ENCODE assay signal across 9 cellular contexts in genomic region chr2:181106789-181107418, GRCh38.
DNase-seq lines count a peak whose midpoint lies in the region; ATAC-seq and TF ChIP-seq lines count a peak whose summit lies in the region.
"Had no signal": no experiment of that assay in that cellular context is flagged by ENCODE, and none has a peak within 500 bp of the region (broad histone marks: within the 10 kb centered on the region; RNA-seq: fewer than 3 reads in every experiment).

No MANE protein-coding gene starts in this region.

- H3K4me3 ChIP-seq in BLaER1 treated with 17β-estradiol and CSF1 and Interleukin-3, amounts not matched to agents 10 nM and 100 nM = no peak overlapping the region
- no peak overlapping the region for H3K4me3 ChIP-seq in foreskin fibroblast (ENCODE audit: low read depth in 1 of 2, low read length in 2 of 2)
- H3K4me3 ChIP-seq in upper lobe of left lung = no peak overlapping the region

- TF ChIP-seq CTCF in foreskin fibroblast (IDR thresholded peaks at IDR 0.05; ENCODE audit: low read depth, low read length) (no peak), upper lobe of left lung (IDR thresholded peaks at IDR 0.05) (no peak)

- no peak for TF ChIP-seq EP300 in upper lobe of left lung (IDR thresholded peaks at IDR 0.05)

- H3K9ac ChIP-seq in BLaER1 treated with 17β-estradiol and CSF1 and Interleukin-3, amounts not matched to agents 10 nM and 100 nM = 0 out of 22 replicates have a peak overlapping the region, but pooled peaks of 1 of the 11 experiments have one; percentile 15

- H3K27ac ChIP-seq in BLaER1 treated with 17β-estradiol and CSF1 and Interleukin-3, amounts not matched to agents 10 nM and 100 nM = peak overlapping the region in 2 of 11 experiments; percentile 13 to 18; a peak in 3 of 22 replicates
- H3K27ac ChIP-seq in upper lobe of left lung = no peak overlapping the region

- no peaks in the 10 kb centered on the region for H3K27me3 ChIP-seq in BLaER1 treated with 17β-estradiol and CSF1 and Interleukin-3, amounts not matched to agents 10 nM and 100 nM
- no peaks in the 10 kb centered on the region for H3K27me3 ChIP-seq in upper lobe of left lung

- TF ChIP-seq POLR2A in upper lobe of left lung (IDR thresholded peaks at IDR 0.05) = no peak

- ATAC-seq in HG03135 (IDR thresholded peaks at IDR 0.05; ENCODE audit: unreplicated experiment) (peak; percentile 99), upper lobe of left lung (ENCODE audit: low FRiP score in 2 of 2) (no peak)

- no peaks in the 10 kb centered on the region for H3K9me3 ChIP-seq in BLaER1 treated with 17β-estradiol and CSF1 and Interleukin-3, amounts not matched to agents 10 nM and 100 nM (replicated peaks in 1 of 11)
- no peaks in the 10 kb centered on the region for H3K9me3 ChIP-seq in upper lobe of left lung

- H3K4me2 ChIP-seq in BLaER1 treated with 17β-estradiol and CSF1 and Interleukin-3, amounts not matched to agents 10 nM and 100 nM = peak overlapping the region; percentile 26 to 70 (median 49); a peak in 21 of 22 replicates

- intact Hi-C loops in posterior cingulate gyrus (cut with DNase I) = no loop called here

- DNase-seq in GM19240 (ENCODE audit: insufficient read length, low spot score) (peak; percentile 15), SIG-M5 treated with dmso at 0.1 percent for 504 hours (lab: John Stamatoyannopoulos, UW; ENCODE audit: unreplicated experiment) (peak; percentile 92), foreskin fibroblast (peak; percentile 89 to 93), posterior cingulate gyrus (no peak), upper lobe of left lung (no peak), DMS79 (lab: John Stamatoyannopoulos, UW) (no peak)
- DNase-seq: left cardiac atrium had no signal

- no peaks in the 10 kb centered on the region for H3K36me3 ChIP-seq in BLaER1 treated with 17β-estradiol and CSF1 and Interleukin-3, amounts not matched to agents 10 nM and 100 nM
- no peaks in the 10 kb centered on the region for H3K36me3 ChIP-seq in upper lobe of left lung

- no peaks in the 10 kb centered on the region for H4K20me1 ChIP-seq in BLaER1 treated with 17β-estradiol and CSF1 and Interleukin-3, amounts not matched to agents 10 nM and 100 nM

- H3K4me1 ChIP-seq in BLaER1 treated with 17β-estradiol and CSF1 and Interleukin-3, amounts not matched to agents 10 nM and 100 nM = peaks cover 17 to 35% (median 30%) of the 10 kb centered on the region in 10 experiments
- H3K4me1 ChIP-seq in upper lobe of left lung = no peaks in the 10 kb centered on the region

Comparison
In these comparisons a context has a peak if more than half of its experiments do, and no peak if none do; other contexts are left out.
1. DNase-seq: peak in GM19240 (single experiment), SIG-M5 treated with dmso at 0.1 percent for 504 hours (single experiment) and foreskin fibroblast (2 of 2); none in posterior cingulate gyrus (0 of 10), upper lobe of left lung (0 of 2) and DMS79 (single experiment).